Comparison of ENCODE assay signal across 8 cellular contexts in the genomic region with DNA sequence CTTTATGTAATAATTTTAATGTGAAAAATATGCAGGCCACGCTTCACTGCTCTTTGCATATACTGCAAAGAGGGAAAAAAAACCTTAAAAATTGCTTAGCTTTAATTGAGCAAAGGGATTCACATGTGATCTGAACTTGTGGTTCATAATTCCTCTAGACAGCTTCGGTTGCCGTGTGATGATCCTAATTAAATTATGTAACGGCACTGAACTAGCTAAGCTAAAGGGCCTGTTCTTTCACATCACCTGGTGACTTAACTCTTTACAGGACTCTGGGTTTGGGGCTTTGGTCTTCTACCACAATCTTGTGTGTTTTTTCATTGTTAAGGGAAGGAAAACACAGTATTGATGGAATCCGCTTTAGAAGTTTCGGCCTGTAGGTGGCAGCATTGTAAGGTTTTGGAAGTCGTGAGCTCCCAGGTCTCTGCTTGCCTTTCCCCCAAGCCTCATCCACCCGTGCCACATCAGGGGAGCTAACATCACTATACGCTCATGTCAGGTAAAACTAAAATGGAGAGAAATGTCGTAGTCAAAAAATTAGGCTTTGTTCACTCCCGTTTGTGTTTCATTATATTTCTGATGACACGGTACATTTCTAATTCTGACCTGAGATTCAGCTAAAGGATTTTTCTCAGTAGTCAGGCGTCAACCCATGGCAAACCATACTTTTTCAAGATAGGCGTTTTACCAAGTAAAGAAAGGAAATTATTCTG.
A peak's percentile ranks its signal among the peaks of the same experiment; 100 is the strongest.
DNase-seq lines count a peak whose midpoint lies in the region; ATAC-seq, FAIRE-seq and TF ChIP-seq lines count a peak whose summit lies in the region.

No MANE protein-coding gene starts in this region.

- no peaks in the 10 kb centered on the region for H3K9me3 Mint-ChIP-seq in CD8-positive, alpha-beta memory T cell

- WGBS in iPS DF 6.9 (ENCODE audit: insufficient coverage, insufficient read length): no CpG with 5 or more reads among the region's 14 CpGs
- 26 to 31% (median 26%) methylated on average over 14 of the region's 14 CpGs for WGBS in small intestine, 3 donors

- in situ Hi-C loops in astrocyte of the spinal cord (cut with HindIII; ENCODE audit: low sequenced_read_pairs): no loop called here

- DNase-seq in CD8-positive, alpha-beta memory T cell: peak in 4 of 5 donors; percentile 1 to 12 (median 2)
- DNase-seq in MV-4-11 (lab: John Stamatoyannopoulos, UW) (peak; percentile 35), SK-N-DZ (ENCODE audit: low spot score) (peak; percentile 94), astrocyte of the spinal cord (ENCODE audit: low read depth, low spot score) (peak; percentile 74), iPS DF 6.9 (ENCODE audit: low read depth, low spot score) (peak; percentile 84), small intestine (peak; percentile 67)

- H3K27ac Mint-ChIP-seq in CD8-positive, alpha-beta memory T cell: no peak overlapping the region

- no peaks in the 10 kb centered on the region for H3K36me3 ChIP-seq in CD8-positive, alpha-beta memory T cell (ENCODE audit: insufficient read depth, low read length)
- no peaks in the 10 kb centered on the region for H3K36me3 ChIP-seq in iPS DF 6.9 (ENCODE audit: control insufficient read depth, insufficient read depth, low read length)
- no peaks in the 10 kb centered on the region for H3K36me3 ChIP-seq in small intestine (ENCODE audit: control insufficient read depth in 2 of 2, insufficient read depth in 2 of 2, low read length in 2 of 2)

- no peak for FAIRE-seq in small intestine (lab: Jason Lieb, UNC)

- no peak overlapping the region for H3K4me3 Mint-ChIP-seq in CD8-positive, alpha-beta memory T cell

- no peaks in the 10 kb centered on the region for H3K4me1 ChIP-seq in CD8-positive, alpha-beta memory T cell (ENCODE audit: insufficient read depth, low read length)
- no peaks in the 10 kb centered on the region for H3K4me1 ChIP-seq in iPS DF 6.9 (ENCODE audit: control insufficient read depth, insufficient read depth, low read length)
- H3K4me1 ChIP-seq in small intestine (ENCODE audit: control insufficient read depth in 2 of 2, insufficient read depth in 1 of 2, low read depth in 1 of 2, low read length in 1 of 2): no peaks in the 10 kb centered on the region

- POLR2A ChIA-PET in CD8-positive, alpha-beta memory T cell (lab: Charles Lee): no interaction called here

- CTCF ChIA-PET in CD8-positive, alpha-beta memory T cell (lab: Charles Lee): interaction anchor here (0.9 to 1.5 kb wide), 6 partner anchors 10 to 58 kb away, joined by 3 to 7 read pairs (median 3); no protein-coding TSS in a partner anchor

- no peaks in the 10 kb centered on the region for H3K36me3 Mint-ChIP-seq in CD8-positive, alpha-beta memory T cell

- H3K27ac ChIP-seq in CD8-positive, alpha-beta memory T cell (ENCODE audit: low read depth, low read length): no peak overlapping the region
- H3K27ac ChIP-seq in iPS DF 6.9 (ENCODE audit: low read length) (no peak overlapping the region), small intestine (ENCODE audit: low read depth in 1 of 2, low read length in 1 of 2) (no peak overlapping the region)

- H3K27me3 Mint-ChIP-seq in CD8-positive, alpha-beta memory T cell: peaks cover 2 to 4% of the 10 kb centered on the region in 2 donors

- H3K4me1 Mint-ChIP-seq in CD8-positive, alpha-beta memory T cell: peaks cover 0 to 4% (median 0%) of the 10 kb centered on the region in 3 donors

- H3K27me3 ChIP-seq in CD8-positive, alpha-beta memory T cell (ENCODE audit: insufficient read depth, low read length, poor library complexity, severe bottlenecking): no peaks in the 10 kb centered on the region
- no peaks in the 10 kb centered on the region for H3K27me3 ChIP-seq in iPS DF 6.9 (ENCODE audit: control insufficient read depth, insufficient read depth, low read length)
- no peaks in the 10 kb centered on the region for H3K27me3 ChIP-seq in small intestine (ENCODE audit: control insufficient read depth in 2 of 2, insufficient read depth in 2 of 2, low read length in 2 of 2)

- peak; percentile 53 for ATAC-seq in GM21367 (IDR thresholded peaks at IDR 0.05; ENCODE audit: unreplicated experiment)
- ATAC-seq in GM21717 (IDR thresholded peaks at IDR 0.05; ENCODE audit: unreplicated experiment): no peak

- peak; percentile 74 for TF ChIP-seq CTCF in astrocyte of the spinal cord (IDR thresholded peaks at IDR 0.05; ENCODE audit: low read depth, low read length)

- no peak overlapping the region for H3K4me3 ChIP-seq in CD8-positive, alpha-beta memory T cell (ENCODE audit: low read length)
- H3K4me3 ChIP-seq in astrocyte of the spinal cord (ENCODE audit: low read depth, low read length) (no peak overlapping the region), iPS DF 6.9 (ENCODE audit: low read length) (no peak overlapping the region), small intestine (ENCODE audit: low read depth in 1 of 2, low read length in 2 of 2) (no peak overlapping the region)

- no peaks in the 10 kb centered on the region for H3K9me3 ChIP-seq in CD8-positive, alpha-beta memory T cell (ENCODE audit: low read length)
- H3K9me3 ChIP-seq in iPS DF 6.9 (ENCODE audit: control insufficient read depth, insufficient read depth, low read length) (no peaks in the 10 kb centered on the region), small intestine (ENCODE audit: control insufficient read depth, low read depth) (no peaks in the 10 kb centered on the region)

Comparison
In these comparisons a context has a peak if more than half of its experiments do, and no peak if none do; other contexts are left out.
1. DNase-seq: peak in every context shown above with its lines; median percentile 94 in SK-N-DZ; 84 in iPS DF 6.9; 74 in astrocyte of the spinal cord; 67 in small intestine; 35 in MV-4-11; 2 in CD8-positive, alpha-beta memory T cell.